ENCODE assay signal across 9 cellular contexts in genomic region chr18:23133860-23134779, GRCh38. TPM values are rescaled to one million over a fixed set of nuclear protein-coding genes. Genes with fewer than 3 reads are reported as not detected.
DNase-seq lines count a peak whose midpoint lies in the region; ATAC-seq, FAIRE-seq and TF ChIP-seq lines count a peak whose summit lies in the region.
"Had no signal": no experiment of that assay in that cellular context is flagged by ENCODE, and none has a peak within 500 bp of the region (broad histone marks: within the 10 kb centered on the region; RNA-seq: fewer than 3 reads in every experiment).

No MANE protein-coding gene starts in this region.

- TF ChIP-seq CTCF in left ventricle myocardium inferior (IDR thresholded peaks at IDR 0.05; ENCODE audit: borderline replicate concordance) (no peak), kidney (IDR thresholded peaks at IDR 0.05; ENCODE audit: borderline replicate concordance, extremely low read depth, insufficient read depth) (no peak)

- no peak for DNase-seq in left ventricle myocardium inferior
- DNase-seq in Right ventricle myocardium superior, result no peak
- DNase-seq in NCI-H526 (lab: John Stamatoyannopoulos, UW), result peak; percentile 90 to 92
- peak in 1 of 2 donors; percentile 19 for DNase-seq in activated naive CD4-positive, alpha-beta T cell treated with anti-CD3 and anti-CD28 coated beads, Interleukin-2, amount 50 U/mL, for 72 hours (ENCODE audit: low spot score in 2 of 2)
- DNase-seq in kidney, result peak; percentile 80
- peak; percentile 50 for DNase-seq in stimulated activated naive CD8-positive, alpha-beta T cell treated with anti-CD3 and anti-CD28 coated beads, Interleukin-15, Interleukin-2, amounts not matched to agents 100 U/mL and 50 U/mL, for 24 hours

- H3K36me3 Mint-ChIP-seq in activated naive CD4-positive, alpha-beta T cell treated with anti-CD3 and anti-CD28 coated beads, Interleukin-2, amount 50 U/mL, for 72 hours, result peaks cover 0 to 7% of the 10 kb centered on the region in 2 donors

- H3K27ac ChIP-seq in left ventricle myocardium inferior (replicated peaks), result peak overlapping the region; percentile 76
- H3K27ac ChIP-seq in kidney (ENCODE audit: low read depth in 2 of 2, low read length in 2 of 2), result peak overlapping the region; percentile 79 to 91
- H3K27ac ChIP-seq: epithelial cell of prostate had no signal

- ATAC-seq in Right ventricle myocardium superior (ENCODE audit: poor library complexity) (no peak), HG03196 (IDR thresholded peaks at IDR 0.05; ENCODE audit: unreplicated experiment) (peak; percentile 35), HG02938 (IDR thresholded peaks at IDR 0.05; ENCODE audit: unreplicated experiment) (no peak)
- ATAC-seq in activated naive CD4-positive, alpha-beta T cell treated with anti-CD3 and anti-CD28 coated beads, Interleukin-2, amount 50 U/mL, for 72 hours, result peak; percentile 24 to 59
- peak; percentile 29 for ATAC-seq in stimulated activated naive CD8-positive, alpha-beta T cell treated with anti-CD3 and anti-CD28 coated beads, Interleukin-15, Interleukin-2, amounts not matched to agents 100 U/mL and 50 U/mL, for 24 hours

- H3K27me3 ChIP-seq in left ventricle myocardium inferior (ENCODE audit: low read depth), result peaks cover 69% of the 10 kb centered on the region

- intact Hi-C loops in left ventricle myocardium inferior (cut with micrococcal nuclease), result loop anchor here (5.0 to 10.0 kb wide), 2 partner anchors 101 to 223 kb away; no protein-coding TSS in a partner anchor
- intact Hi-C loops in Right ventricle myocardium superior (cut with DNase I), result loop anchor here (5.0 to 10.0 kb wide), 2 partner anchors 131 to 223 kb away; no protein-coding TSS in a partner anchor
- intact Hi-C loops in kidney (cut with DNase I), result loop anchor here (10.0 kb wide), 1 partner anchor 121 kb away; no protein-coding TSS in a partner anchor

- H3K9me3 ChIP-seq in left ventricle myocardium inferior (replicated peaks) (no peaks in the 10 kb centered on the region), kidney (ENCODE audit: control insufficient read depth in 1 of 2, low read length in 2 of 2) (no peaks in the 10 kb centered on the region)

- no peaks in the 10 kb centered on the region for H3K9me3 Mint-ChIP-seq in activated naive CD4-positive, alpha-beta T cell treated with anti-CD3 and anti-CD28 coated beads, Interleukin-2, amount 50 U/mL, for 72 hours

- H3K9ac ChIP-seq in kidney (ENCODE audit: low read length in 2 of 2), result peak overlapping the region in 1 of 2 donors; percentile 66

- H3K4me3 ChIP-seq in left ventricle myocardium inferior (peak overlapping the region; percentile 75), kidney (ENCODE audit: low read length in 2 of 2) (peak overlapping the region; percentile 57 to 81)

- no peaks in the 10 kb centered on the region for H3K36me3 ChIP-seq in left ventricle myocardium inferior
- no peaks in the 10 kb centered on the region for H3K36me3 ChIP-seq in kidney (ENCODE audit: control insufficient read depth in 1 of 2, insufficient read depth in 2 of 2, low read length in 2 of 2)

- FAIRE-seq in kidney (lab: Jason Lieb, UNC), result no peak

- H3K27ac Mint-ChIP-seq in activated naive CD4-positive, alpha-beta T cell treated with anti-CD3 and anti-CD28 coated beads, Interleukin-2, amount 50 U/mL, for 72 hours, result peak overlapping the region in 1 of 2 donors; percentile 50

- peaks cover 41% of the 10 kb centered on the region for H3K4me1 ChIP-seq in left ventricle myocardium inferior
- peaks cover 19 to 29% of the 10 kb centered on the region in 2 donors for H3K4me1 ChIP-seq in kidney (ENCODE audit: control insufficient read depth in 1 of 2, insufficient read depth in 1 of 2, low read depth in 1 of 2, low read length in 2 of 2)

RNA-seq across cellular contexts. Expression of gene CABLES1, which starts 1.2 kb away (rescaled TPM):
- total RNA-seq in left ventricle myocardium inferior (2.7 TPM), Right ventricle myocardium superior (3.3 TPM), kidney (40.5 TPM)
- 1 to 10 TPM; 5.6 to 6.5 TPM for total RNA-seq in activated naive CD4-positive, alpha-beta T cell treated with anti-CD3 and anti-CD28 coated beads, Interleukin-2, amount 50 U/mL, for 72 hours
- polyA plus RNA-seq in kidney (ENCODE audit: insufficient read depth, low read depth, low replicate concordance), result 7.6 TPM

Comparison
In these comparisons a context has a peak if more than half of its experiments do, and no peak if none do; other contexts are left out.
1. DNase-seq: peak in NCI-H526 (2 of 2), kidney (single experiment) and stimulated activated naive CD8-positive, alpha-beta T cell treated with anti-CD3 and anti-CD28 coated beads, Interleukin-15, Interleukin-2, amounts not matched to agents 100 U/mL and 50 U/mL, for 24 hours (single experiment); none in left ventricle myocardium inferior (single experiment) and Right ventricle myocardium superior (single experiment).
2. ATAC-seq: peak in HG03196 (single experiment), activated naive CD4-positive, alpha-beta T cell treated with anti-CD3 and anti-CD28 coated beads, Interleukin-2, amount 50 U/mL, for 72 hours (2 of 2) and stimulated activated naive CD8-positive, alpha-beta T cell treated with anti-CD3 and anti-CD28 coated beads, Interleukin-15, Interleukin-2, amounts not matched to agents 100 U/mL and 50 U/mL, for 24 hours (single experiment); none in Right ventricle myocardium superior (single experiment) and HG02938 (single experiment).